In genomic region chr9:94188246-94188645, GRCh38 we compare ENCODE assay signal across 1 cellular context.
TF ChIP-seq lines count a peak whose summit lies in the region.

No MANE protein-coding gene starts in this region.

TF ChIP-seq in K562, 482 proteins besides CTCF, POLR2A, EP300 and RAD21:
- no peak for TF ChIP-seq ZBTB11 (CRISPR knock-in tag; IDR thresholded peaks at IDR 0.05)
- peak; percentile 99 for TF ChIP-seq ZNF175 (CRISPR knock-in tag; IDR thresholded peaks at IDR 0.05; ENCODE audit: low read depth)
